In the genomic region with DNA sequence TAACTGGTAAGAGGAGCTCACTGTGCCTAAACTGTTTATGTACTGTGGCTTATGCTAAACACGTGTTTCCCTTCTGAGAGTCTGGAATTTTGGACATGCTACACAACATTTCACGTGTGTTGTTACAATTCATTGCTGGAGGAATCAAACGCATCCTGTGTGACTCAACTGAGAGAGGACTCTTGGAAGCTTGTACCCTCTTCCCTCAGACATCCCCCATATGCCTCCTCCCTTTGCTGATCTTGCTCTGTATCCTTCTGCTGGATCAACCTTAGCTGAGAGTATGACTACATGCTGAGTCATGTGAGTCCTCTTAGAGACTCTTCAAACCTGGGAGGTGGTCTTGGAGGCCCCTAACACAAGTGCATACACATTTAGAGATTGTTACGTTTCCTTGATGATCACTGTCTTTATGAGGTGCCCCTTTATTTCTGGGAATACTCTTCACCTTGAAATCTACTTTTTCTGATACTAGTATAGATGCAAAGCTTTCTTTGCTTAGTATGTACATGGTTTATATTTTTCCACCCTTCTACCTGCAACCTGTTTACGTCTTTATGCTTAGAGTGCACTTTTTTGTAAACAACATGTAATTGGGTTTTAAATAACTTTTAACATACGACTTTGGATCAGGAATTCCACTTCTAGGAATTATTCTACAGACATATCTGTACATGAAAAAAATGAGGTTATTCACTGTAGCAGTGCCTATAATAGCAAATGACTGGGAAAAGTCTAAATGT, we compare ENCODE assay signal across 2 cellular contexts.
TF ChIP-seq lines count a peak whose summit lies in the region.

No MANE protein-coding gene starts in this region.

TF ChIP-seq in HepG2, 621 proteins besides CTCF, POLR2A, EP300 and RAD21:
- TF ChIP-seq ZNF232 (CRISPR knock-in tag; IDR thresholded peaks at IDR 0.05; ENCODE audit: borderline replicate concordance) (no peak), TMF1 (CRISPR knock-in tag; IDR thresholded peaks at IDR 0.05; ENCODE audit: low read depth) (no peak), ZNF768 (CRISPR knock-in tag; IDR thresholded peaks at IDR 0.05) (no peak), FOXK1 (CRISPR knock-in tag; IDR thresholded peaks at IDR 0.05; ENCODE audit: borderline replicate concordance, low read depth) (no peak), MAFK (conservative IDR thresholded peaks at IDR 0.05 in 1 of 2, IDR thresholded peaks at IDR 0.05 in 1 of 2; ENCODE audit: low read length in 2 of 2) (peak; percentile 31 to 44; a peak in 3 of 4 replicates), MAFF (IDR thresholded peaks at IDR 0.05; ENCODE audit: low read depth, low read length) (0 out of 2 replicates have a peak, but pooled peaks have one; percentile 30)
- TF ChIP-seq, protein P1, sequence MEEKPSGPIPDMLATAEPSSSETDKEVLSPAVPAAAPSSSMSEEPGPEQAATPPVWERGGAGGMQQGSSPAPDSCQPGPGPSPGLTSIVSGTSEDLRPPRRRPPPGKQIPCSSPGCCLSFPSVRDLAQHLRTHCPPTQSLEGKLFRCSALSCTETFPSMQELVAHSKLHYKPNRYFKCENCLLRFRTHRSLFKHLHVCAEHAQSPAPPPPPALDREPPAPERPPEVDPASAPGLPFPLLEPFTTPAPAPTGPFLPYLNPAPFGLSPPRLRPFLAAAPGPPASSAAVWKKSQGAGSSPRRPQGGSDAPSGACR (CRISPR knock-in tag; IDR thresholded peaks at IDR 0.05): no peak
TF ChIP-seq in HepG2: peak in this region for 2.

TF ChIP-seq in GM12891, 5 proteins besides CTCF, POLR2A, EP300 and RAD21:
- TF ChIP-seq PAX5 (IDR thresholded peaks at IDR 0.05; ENCODE audit: insufficient read depth, low read length, severe bottlenecking): no peak
- TF ChIP-seq POLR2AphosphoS5 (IDR thresholded peaks at IDR 0.05; ENCODE audit: low read depth, low read length): no peak
- TF ChIP-seq SPI1 (IDR thresholded peaks at IDR 0.05; ENCODE audit: low read depth, low read length): no peak
- TF ChIP-seq POU2F2 (IDR thresholded peaks at IDR 0.05; ENCODE audit: low read depth, low read length): no peak
- no peak for TF ChIP-seq TAF1 (IDR thresholded peaks at IDR 0.05; ENCODE audit: low read depth, low read length)
TF ChIP-seq in GM12891: peak in this region for 0.
